1 cellular context compared by ENCODE assay signal in genomic region chr18:63197246-63197791, GRCh38.
TF ChIP-seq lines count a peak whose summit lies in the region.

No MANE protein-coding gene starts in this region.

TF ChIP-seq in HEK293, 187 proteins besides CTCF, POLR2A, EP300 and RAD21 (continued from another document and continues in another):
- TF ChIP-seq ZNF501 (tag by site-specific recombination; IDR thresholded peaks at IDR 0.05) = no peak
- no peak for TF ChIP-seq ZNF791 (tag by site-specific recombination; IDR thresholded peaks at IDR 0.05)
- TF ChIP-seq ZNF423 (tag by site-specific recombination; IDR thresholded peaks at IDR 0.05) = no peak
- no peak for TF ChIP-seq ZNF416 (tag by site-specific recombination; IDR thresholded peaks at IDR 0.05)
- TF ChIP-seq ZNF169 (tag by site-specific recombination; IDR thresholded peaks at IDR 0.05) = no peak
- TF ChIP-seq ZNF174 (tag by site-specific recombination; IDR thresholded peaks at IDR 0.05) = no peak
- no peak for TF ChIP-seq PRDM4 (tag by site-specific recombination; IDR thresholded peaks at IDR 0.05)
- peak; percentile 69 for TF ChIP-seq PRDM10 (tag by site-specific recombination; IDR thresholded peaks at IDR 0.05)
- TF ChIP-seq ZNF302 (tag by site-specific recombination; IDR thresholded peaks at IDR 0.05; ENCODE audit: low read depth) = no peak
- no peak for TF ChIP-seq ZNF521 (tag by site-specific recombination; IDR thresholded peaks at IDR 0.05)
- TF ChIP-seq YY2 (tag by site-specific recombination; IDR thresholded peaks at IDR 0.05) = no peak
- no peak for TF ChIP-seq ZNF747 (tag by site-specific recombination; IDR thresholded peaks at IDR 0.05)
- TF ChIP-seq ZNF366 (tag by site-specific recombination; conservative IDR thresholded peaks at IDR 0.05) = peak; percentile 91
- TF ChIP-seq ZSCAN4 (tag by site-specific recombination; IDR thresholded peaks at IDR 0.05) = no peak
- TF ChIP-seq ZNF677 (tag by site-specific recombination; IDR thresholded peaks at IDR 0.05) = no peak
- TF ChIP-seq YY1 (tag by site-specific recombination; IDR thresholded peaks at IDR 0.05) = no peak
- no peak for TF ChIP-seq ZSCAN16 (tag by site-specific recombination; IDR thresholded peaks at IDR 0.05)
- no peak for TF ChIP-seq ZNF211 (tag by site-specific recombination; IDR thresholded peaks at IDR 0.05; ENCODE audit: low read depth)
- no peak for TF ChIP-seq ZNF776 (tag by site-specific recombination; IDR thresholded peaks at IDR 0.05; ENCODE audit: borderline replicate concordance)
- TF ChIP-seq ZNF132 (tag by site-specific recombination; IDR thresholded peaks at IDR 0.05; ENCODE audit: borderline replicate concordance) = no peak
- no peak for TF ChIP-seq HOXC10 (CRISPR knock-in tag; IDR thresholded peaks at IDR 0.05)
- TF ChIP-seq PATZ1 (tag by site-specific recombination; IDR thresholded peaks at IDR 0.05) = no peak
- no peak for TF ChIP-seq ZNF596 (tag by site-specific recombination; IDR thresholded peaks at IDR 0.05)
- TF ChIP-seq ZNF518A (tag by site-specific recombination; conservative IDR thresholded peaks at IDR 0.05; ENCODE audit: low read depth) = no peak
- no peak for TF ChIP-seq RBAK (tag by site-specific recombination; IDR thresholded peaks at IDR 0.05)
- no peak for TF ChIP-seq FEZF1 (tag by site-specific recombination; IDR thresholded peaks at IDR 0.05)
- no peak for TF ChIP-seq ZNF112 (tag by site-specific recombination; IDR thresholded peaks at IDR 0.05)
- no peak for TF ChIP-seq MYNN (tag by site-specific recombination; IDR thresholded peaks at IDR 0.05; ENCODE audit: borderline replicate concordance)
- no peak for TF ChIP-seq ZNF449 (tag by site-specific recombination; IDR thresholded peaks at IDR 0.05)
- TF ChIP-seq SCRT1 (tag by site-specific recombination; IDR thresholded peaks at IDR 0.05; ENCODE audit: borderline replicate concordance) = peak; percentile 75
- peak; percentile 76 for TF ChIP-seq ZNF398 (tag by site-specific recombination; IDR thresholded peaks at IDR 0.05)
- no peak for TF ChIP-seq ZSCAN30 (tag by site-specific recombination; IDR thresholded peaks at IDR 0.05)
- TF ChIP-seq ZBTB44 (tag by site-specific recombination; IDR thresholded peaks at IDR 0.05) = no peak
- TF ChIP-seq ZNF600 (tag by site-specific recombination; IDR thresholded peaks at IDR 0.05) = no peak
- peak; percentile 89 for TF ChIP-seq SCRT2 (tag by site-specific recombination; IDR thresholded peaks at IDR 0.05)
- TF ChIP-seq ZNF513 (tag by site-specific recombination; IDR thresholded peaks at IDR 0.05) = peak; percentile 61
- TF ChIP-seq ZNF624 (tag by site-specific recombination; IDR thresholded peaks at IDR 0.05) = no peak
- TF ChIP-seq ZXDB (tag by site-specific recombination; IDR thresholded peaks at IDR 0.05) = no peak
- TF ChIP-seq ZNF221 (tag by site-specific recombination; IDR thresholded peaks at IDR 0.05; ENCODE audit: borderline replicate concordance) = no peak
- no peak for TF ChIP-seq ZNF121 (tag by site-specific recombination; IDR thresholded peaks at IDR 0.05)
